ENCODE assay signal across 16 cellular contexts in genomic region chr20:51425347-51426106, GRCh38.
A peak's percentile ranks its signal among the peaks of the same experiment; 100 is the strongest.
DNase-seq lines count a peak whose midpoint lies in the region; ATAC-seq, FAIRE-seq and TF ChIP-seq lines count a peak whose summit lies in the region.
"Had no signal": no experiment of that assay in that cellular context is flagged by ENCODE, and none has a peak within 500 bp of the region (broad histone marks: within the 10 kb centered on the region; RNA-seq: fewer than 3 reads in every experiment).

No MANE protein-coding gene starts in this region.

- H3K9ac ChIP-seq in iPS-15b (ENCODE audit: low read depth, low read length), result peak overlapping the region; percentile 42

- peaks cover 54% of the 10 kb centered on the region for H3K36me3 Mint-ChIP-seq in activated CD8-positive, alpha-beta memory T cell treated with anti-CD3 and anti-CD28 coated beads, Interleukin-2, amount 10 ng/mL, durations not matched to agents 7 days and 5 days
- peaks cover 50 to 79% of the 10 kb centered on the region in 2 donors for H3K36me3 Mint-ChIP-seq in stimulated activated naive B cell treated with anti-CD40 and anti-IgM and Interleukin-4, amounts not matched to agents 10 μg/mL and 1 μg/mL and 100 μg/mL, for 72 hours

- peaks cover 8% of the 10 kb centered on the region for H3K4me1 ChIP-seq in iPS-15b (ENCODE audit: control insufficient read depth, insufficient read depth, low read length)

- CTCF ChIA-PET in activated CD8-positive, alpha-beta memory T cell treated with anti-CD3 and anti-CD28 coated beads, Interleukin-2, amount 10 ng/mL, durations not matched to agents 7 days and 5 days (lab: Charles Lee), result interaction anchor here (1.4 kb wide), 1 partner anchor 10 kb away, joined by 5 read pairs; no protein-coding TSS in a partner anchor

- H3K4me3 ChIP-seq in iPS-15b (ENCODE audit: low read depth, low read length) (no peak overlapping the region), lower leg skin (ENCODE audit: low read depth, poor library complexity, severe bottlenecking) (no peak overlapping the region)
- H3K4me3 ChIP-seq: upper lobe of right lung had no signal

- peak overlapping the region; percentile 84 for H3K27ac Mint-ChIP-seq in activated CD8-positive, alpha-beta memory T cell treated with anti-CD3 and anti-CD28 coated beads, Interleukin-2, amount 10 ng/mL, durations not matched to agents 7 days and 5 days
- H3K27ac Mint-ChIP-seq in stimulated activated naive B cell treated with anti-CD40 and anti-IgM and Interleukin-4, amounts not matched to agents 10 μg/mL and 1 μg/mL and 100 μg/mL, for 72 hours, result peak overlapping the region; percentile 62
- H3K27ac Mint-ChIP-seq: dendritic cell treated with granulocyte-macrophage colony-stimulating factor and Interleukin-4, amounts not matched to agents 40 ng/mL and 50 ng/mL, for 4 days had no signal

- H3K4me1 Mint-ChIP-seq in activated CD8-positive, alpha-beta memory T cell treated with anti-CD3 and anti-CD28 coated beads, Interleukin-2, amount 10 ng/mL, durations not matched to agents 7 days and 5 days, result peaks cover 88% of the 10 kb centered on the region
- H3K4me1 Mint-ChIP-seq in stimulated activated naive B cell treated with anti-CD40 and anti-IgM and Interleukin-4, amounts not matched to agents 10 μg/mL and 1 μg/mL and 100 μg/mL, for 72 hours, result peaks cover 37 to 57% of the 10 kb centered on the region in 2 donors

- H3K9me3 Mint-ChIP-seq in activated CD8-positive, alpha-beta memory T cell treated with anti-CD3 and anti-CD28 coated beads, Interleukin-2, amount 10 ng/mL, durations not matched to agents 7 days and 5 days (ENCODE audit: low read depth), result no peaks in the 10 kb centered on the region
- no peaks in the 10 kb centered on the region for H3K9me3 Mint-ChIP-seq in stimulated activated naive B cell treated with anti-CD40 and anti-IgM and Interleukin-4, amounts not matched to agents 10 μg/mL and 1 μg/mL and 100 μg/mL, for 72 hours
- H3K9me3 Mint-ChIP-seq: dendritic cell treated with granulocyte-macrophage colony-stimulating factor and Interleukin-4, amounts not matched to agents 40 ng/mL and 50 ng/mL, for 4 days had no signal

- H3K27me3 Mint-ChIP-seq in activated CD8-positive, alpha-beta memory T cell treated with anti-CD3 and anti-CD28 coated beads, Interleukin-2, amount 10 ng/mL, durations not matched to agents 7 days and 5 days, result no peaks in the 10 kb centered on the region
- H3K27me3 Mint-ChIP-seq in stimulated activated naive B cell treated with anti-CD40 and anti-IgM and Interleukin-4, amounts not matched to agents 10 μg/mL and 1 μg/mL and 100 μg/mL, for 72 hours, result no peaks in the 10 kb centered on the region

- no peak for FAIRE-seq in D721Med (lab: Jason Lieb, UNC)

- WGBS in lower leg skin, 2 donors, result 84 to 92% methylated on average over 22 of the region's 22 CpGs

- in situ Hi-C loops in SK-MEL-5 (cut with HindIII; ENCODE audit: low pct_unique_long_range_greater_than_20kb, low sequenced_read_pairs), result no loop called here

- intact Hi-C loops in lower leg skin (cut with DNase I; ENCODE audit: low total_unique reads), result no loop called here
- intact Hi-C loops in posterior cingulate gyrus (cut with DNase I), result no loop called here

- DNase-seq in activated CD8-positive, alpha-beta memory T cell treated with anti-CD3 and anti-CD28 coated beads, Interleukin-2, amount 10 ng/mL, durations not matched to agents 7 days and 5 days, result peak; percentile 70
- DNase-seq in activated CD8-positive, alpha-beta memory T cell treated with anti-CD3 and anti-CD28 coated beads, Interleukin-2, amount 50 U/mL, for 48 hours, result no peak
- DNase-seq in SK-MEL-5 (ENCODE audit: low read depth, low spot score) (peak; percentile 94), lower leg skin (ENCODE audit: low spot score in 2 of 2) (no peak), D721Med (ENCODE audit: insufficient read length, low spot score) (no peak), posterior cingulate gyrus (no peak)
- no peak for DNase-seq in stimulated activated naive B cell treated with anti-CD40 and anti-IgM and Interleukin-4, amounts not matched to agents 10 μg/mL and 1 μg/mL and 100 μg/mL, for 72 hours
- DNase-seq: ACHN, aorta, DND-41, H7, MV-4-11, OCI-M1, upper lobe of right lung had no signal

- H3K4me3 Mint-ChIP-seq in activated CD8-positive, alpha-beta memory T cell treated with anti-CD3 and anti-CD28 coated beads, Interleukin-2, amount 10 ng/mL, durations not matched to agents 7 days and 5 days, result peak overlapping the region; percentile 11
- H3K4me3 Mint-ChIP-seq in stimulated activated naive B cell treated with anti-CD40 and anti-IgM and Interleukin-4, amounts not matched to agents 10 μg/mL and 1 μg/mL and 100 μg/mL, for 72 hours, result peak overlapping the region in 1 of 2 donors; percentile 12
- H3K4me3 Mint-ChIP-seq: dendritic cell treated with granulocyte-macrophage colony-stimulating factor and Interleukin-4, amounts not matched to agents 40 ng/mL and 50 ng/mL, for 4 days had no signal

- H3K27me3 ChIP-seq in iPS-15b (ENCODE audit: control insufficient read depth, insufficient read depth, low read length), result no peaks in the 10 kb centered on the region
- H3K27me3 ChIP-seq: upper lobe of right lung had no signal

- no peaks in the 10 kb centered on the region for H3K36me3 ChIP-seq in iPS-15b (ENCODE audit: control insufficient read depth, insufficient read depth, low read length)
- H3K36me3 ChIP-seq: upper lobe of right lung had no signal

- TF ChIP-seq POLR2A in lower leg skin (IDR thresholded peaks at IDR 0.05), result no peak

- peak; percentile 28 for ATAC-seq in activated CD8-positive, alpha-beta memory T cell treated with anti-CD3 and anti-CD28 coated beads, Interleukin-2, amount 10 ng/mL, durations not matched to agents 7 days and 5 days
- peak; percentile 17 to 22 for ATAC-seq in stimulated activated naive B cell treated with anti-CD40 and anti-IgM and Interleukin-4, amounts not matched to agents 10 μg/mL and 1 μg/mL and 100 μg/mL, for 72 hours (replicated peaks)
- ATAC-seq: upper lobe of right lung had no signal

- no peaks in the 10 kb centered on the region for H3K9me3 ChIP-seq in iPS-15b (ENCODE audit: control insufficient read depth, insufficient read depth, low read length)
- H3K9me3 ChIP-seq: upper lobe of right lung had no signal

- TF ChIP-seq CTCF in lower leg skin (IDR thresholded peaks at IDR 0.05) (no peak), D721Med (IDR thresholded peaks at IDR 0.05; ENCODE audit: insufficient read depth, missing control alignments) (no peak)

Comparison
In these comparisons a context has a peak if more than half of its experiments do, and no peak if none do; other contexts are left out.
1. DNase-seq: peak in activated CD8-positive, alpha-beta memory T cell treated with anti-CD3 and anti-CD28 coated beads, Interleukin-2, amount 10 ng/mL, durations not matched to agents 7 days and 5 days (single experiment) and SK-MEL-5 (single experiment); none in activated CD8-positive, alpha-beta memory T cell treated with anti-CD3 and anti-CD28 coated beads, Interleukin-2, amount 50 U/mL, for 48 hours (single experiment), stimulated activated naive B cell treated with anti-CD40 and anti-IgM and Interleukin-4, amounts not matched to agents 10 μg/mL and 1 μg/mL and 100 μg/mL, for 72 hours (single experiment), lower leg skin (0 of 2), D721Med (single experiment) and posterior cingulate gyrus (0 of 10).